Comparison of ENCODE assay signal across 9 cellular contexts in genomic region chr11:78290293-78291176, GRCh38.
DNase-seq lines count a peak whose midpoint lies in the region; ATAC-seq and TF ChIP-seq lines count a peak whose summit lies in the region.
"Had no signal": no experiment of that assay in that cellular context is flagged by ENCODE, and none has a peak within 500 bp of the region (broad histone marks: within the 10 kb centered on the region; RNA-seq: fewer than 3 reads in every experiment).

No MANE protein-coding gene starts in this region.

- H3K36me3 ChIP-seq in KOPT-K1 (ENCODE audit: insufficient read depth, low read length) (no peaks in the 10 kb centered on the region), adipocyte (ENCODE audit: control insufficient read depth, insufficient read depth, low read length, severe bottlenecking) (no peaks in the 10 kb centered on the region), lower lobe of right lung (no peaks in the 10 kb centered on the region)

- H3K27ac Mint-ChIP-seq in CD14-positive monocyte, result peak overlapping the region; percentile 98 to 99 (median 99)

- ATAC-seq in lower lobe of right lung (peak; percentile 85 to 92), HG03457 (IDR thresholded peaks at IDR 0.05; ENCODE audit: unreplicated experiment) (no peak), HG02610 (IDR thresholded peaks at IDR 0.05; ENCODE audit: unreplicated experiment) (no peak)

- intact Hi-C loops in CD14-positive monocyte (cut with micrococcal nuclease), result loop anchor here (5.0 kb wide), 2 partner anchors 127 to 137 kb away; partner anchors contain the start of gene GAB2 (in 1 of the 2)
- intact Hi-C loops in lower lobe of right lung (cut with DNase I), result no loop called here

- no peaks in the 10 kb centered on the region for H3K9me3 ChIP-seq in KOPT-K1 (ENCODE audit: insufficient read depth, low read length, poor library complexity, severe bottlenecking)
- no peaks in the 10 kb centered on the region for H3K9me3 ChIP-seq in adipocyte (ENCODE audit: control insufficient read depth, low read length)
- no peaks in the 10 kb centered on the region for H3K9me3 ChIP-seq in lower lobe of right lung

- peaks cover 17% of the 10 kb centered on the region for H3K4me1 ChIP-seq in adipocyte (ENCODE audit: control insufficient read depth, insufficient read depth, low read length)
- peaks cover 49% of the 10 kb centered on the region for H3K4me1 ChIP-seq in lower lobe of right lung

- H3K4me1 Mint-ChIP-seq in CD14-positive monocyte, result peaks cover 78% of the 10 kb centered on the region

- peaks cover 0 to 2% (median 0%) of the 10 kb centered on the region in 7 donors for H3K9me3 Mint-ChIP-seq in CD14-positive monocyte

- H3K4me3 ChIP-seq in adipocyte (ENCODE audit: low read length) (peak overlapping the region; percentile 13), lower lobe of right lung (no peak overlapping the region)

- peaks cover 24 to 30% of the 10 kb centered on the region in 2 donors for H3K36me3 Mint-ChIP-seq in CD14-positive monocyte

- TF ChIP-seq CTCF in CD14-positive monocyte (IDR thresholded peaks at IDR 0.05), result no peak
- TF ChIP-seq CTCF in lower lobe of right lung (IDR thresholded peaks at IDR 0.05), result no peak

- DNase-seq in CD14-positive monocyte (ENCODE audit: low spot score) (peak; percentile 87), adipocyte (ENCODE audit: low read depth) (peak; percentile 85), lower lobe of right lung (no peak), NCI-H1092 (lab: John Stamatoyannopoulos, UW) (no peak), DMS114 treated with DMSO at 0.1 percent for 48 hours (lab: John Stamatoyannopoulos, UW; ENCODE audit: unreplicated experiment) (no peak)
- DNase-seq: NCI-H187 treated with DMSO at 0.1 percent for 48 hours had no signal

- no peaks in the 10 kb centered on the region for H3K27me3 Mint-ChIP-seq in CD14-positive monocyte (ENCODE audit: low read depth in 3 of 3)

- H3K27me3 ChIP-seq in adipocyte (replicated peaks; ENCODE audit: control insufficient read depth, insufficient read depth, low read length), result no peaks in the 10 kb centered on the region
- no peaks in the 10 kb centered on the region for H3K27me3 ChIP-seq in lower lobe of right lung (ENCODE audit: low read depth)

- peak overlapping the region; percentile 100 for H3K27ac ChIP-seq in KOPT-K1 (ENCODE audit: low read depth, low read length, poor library complexity, severe bottlenecking)
- peak overlapping the region; percentile 75 for H3K27ac ChIP-seq in lower lobe of right lung

- peak overlapping the region; percentile 45 to 82 for H3K4me3 Mint-ChIP-seq in CD14-positive monocyte

- peak overlapping the region; percentile 40 for H3K9ac ChIP-seq in adipocyte (ENCODE audit: low read length)

Comparison
In these comparisons a context has a peak if more than half of its experiments do, and no peak if none do; other contexts are left out.
1. DNase-seq: peak in CD14-positive monocyte (single experiment) and adipocyte (single experiment); none in lower lobe of right lung (single experiment), NCI-H1092 (single experiment) and DMS114 treated with DMSO at 0.1 percent for 48 hours (single experiment).
2. ATAC-seq: peak in lower lobe of right lung (2 of 2); none in HG03457 (single experiment) and HG02610 (single experiment).